In the genomic region with DNA sequence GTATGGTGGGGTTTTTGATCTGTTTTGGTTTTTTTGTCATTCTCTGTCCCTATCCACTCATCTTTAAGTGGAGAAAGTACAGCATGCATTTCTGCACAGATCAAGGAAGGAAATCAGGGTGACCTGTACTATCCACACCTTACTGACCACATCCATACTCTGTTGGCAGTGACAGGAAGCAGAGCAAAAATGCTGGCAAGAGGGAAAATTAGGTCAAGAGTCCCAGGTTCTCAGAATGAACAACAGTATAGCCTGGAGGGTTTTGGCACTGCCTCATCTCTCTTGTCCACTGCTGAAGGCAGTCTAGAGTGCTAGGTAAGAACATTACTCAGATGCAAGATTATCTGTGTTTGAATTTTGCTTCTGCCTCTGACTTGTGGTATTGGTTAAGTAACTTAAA, we compare ENCODE assay signal across 16 cellular contexts.
DNase-seq lines count a peak whose midpoint lies in the region; ATAC-seq, FAIRE-seq and TF ChIP-seq lines count a peak whose summit lies in the region.
"Had no signal": no experiment of that assay in that cellular context is flagged by ENCODE, and none has a peak within 500 bp of the region (broad histone marks: within the 10 kb centered on the region; RNA-seq: fewer than 3 reads in every experiment).

No MANE protein-coding gene starts in this region.

- no peak for TF ChIP-seq EP300 in gastroesophageal sphincter (IDR thresholded peaks at IDR 0.05)

- H3K79me2 ChIP-seq in astrocyte (ENCODE audit: insufficient read depth, low read length), result no peaks in the 10 kb centered on the region

- CTCF ChIA-PET in CD8-positive, alpha-beta T cell (lab: Charles Lee), result no interaction called here

- peak overlapping the region; percentile 15 for H3K27ac Mint-ChIP-seq in CD8-positive, alpha-beta T cell
- H3K27ac Mint-ChIP-seq in astrocyte (ENCODE audit: unreplicated experiment), result no peak overlapping the region
- H3K27ac Mint-ChIP-seq: activated T-cell treated with anti-CD3 and anti-CD28 coated beads, Interleukin-2, amount 50 U/mL, for 24 hours; stimulated activated naive CD8-positive, alpha-beta T cell treated with anti-CD3 and anti-CD28 coated beads, Interleukin-15, amount 100 ng/mL, for 72 hours had no signal

- no peaks in the 10 kb centered on the region for H3K9me3 ChIP-seq in CD8-positive, alpha-beta T cell (ENCODE audit: low read length)
- H3K9me3 ChIP-seq in astrocyte (ENCODE audit: insufficient read depth, low read depth, low read length), result no peaks in the 10 kb centered on the region
- H3K9me3 ChIP-seq in gastroesophageal sphincter, result no peaks in the 10 kb centered on the region
- H3K9me3 ChIP-seq: BLaER1, ovary, Peyer's patch had no signal

- H3K4me1 Mint-ChIP-seq in CD8-positive, alpha-beta T cell (ENCODE audit: low read depth), result peaks cover 42% of the 10 kb centered on the region
- H3K4me1 Mint-ChIP-seq in astrocyte (ENCODE audit: low read depth, unreplicated experiment), result peaks cover 4% of the 10 kb centered on the region

- no peak overlapping the region for H3K27ac ChIP-seq in CD8-positive, alpha-beta T cell (ENCODE audit: low read depth, low read length)
- H3K27ac ChIP-seq in HL-60 (replicated peaks), result 0 out of 2 replicates have a peak overlapping the region, but pooled peaks have one; percentile 18
- no peak overlapping the region for H3K27ac ChIP-seq in astrocyte (ENCODE audit: low read depth, low read length)
- H3K27ac ChIP-seq in gastroesophageal sphincter, result no peak overlapping the region
- H3K27ac ChIP-seq: BLaER1, ovary, Peyer's patch, VCaP had no signal

- no peaks in the 10 kb centered on the region for H4K20me1 ChIP-seq in astrocyte (ENCODE audit: insufficient read depth, low read length)

- intact Hi-C loops in CD8-positive, alpha-beta T cell (cut with DNase I, micrococcal nuclease), result no loop called here

- no peak overlapping the region for H3K4me2 ChIP-seq in astrocyte (ENCODE audit: low read length)
- H3K4me2 ChIP-seq: BLaER1 had no signal

- ATAC-seq in CD8-positive, alpha-beta T cell, result no peak
- no peak for ATAC-seq in gastroesophageal sphincter
- ATAC-seq in GM18867 (IDR thresholded peaks at IDR 0.05; ENCODE audit: unreplicated experiment), result no peak
- ATAC-seq: left cardiac atrium; stimulated activated naive CD8-positive, alpha-beta T cell treated with anti-CD3 and anti-CD28 coated beads, Interleukin-15, amount 100 ng/mL, for 72 hours had no signal

- no peak overlapping the region for H3K4me3 ChIP-seq in CD8-positive, alpha-beta T cell (ENCODE audit: low read depth, low read length)
- H3K4me3 ChIP-seq in HL-60 (replicated peaks; ENCODE audit: insufficient read depth, low read length) (no peak overlapping the region), astrocyte (ENCODE audit: insufficient read depth, low read depth, low read length) (no peak overlapping the region), kidney epithelial cell (ENCODE audit: low read depth, low read length) (no peak overlapping the region), gastroesophageal sphincter (no peak overlapping the region)
- H3K4me3 ChIP-seq: BLaER1, ovary, Peyer's patch had no signal

- FAIRE-seq in astrocyte (lab: Jason Lieb, UNC), result no peak

- no peak for DNase-seq in CD8-positive, alpha-beta T cell
- DNase-seq in HL-60 (ENCODE audit: low read depth in 1 of 2, low spot score in 1 of 2) (no peak), astrocyte (ENCODE audit: low read depth) (peak; percentile 34), kidney epithelial cell (ENCODE audit: low read depth) (peak; percentile 12), RPMI8226 (no peak), NCI-H2081 (lab: John Stamatoyannopoulos, UW) (no peak)
- DNase-seq: activated T-cell treated with anti-CD3 and anti-CD28 coated beads, Interleukin-2, amount 50 U/mL, for 24 hours; left cardiac atrium; ovary; Peyer's patch; stimulated activated CD4-positive, alpha-beta T cell treated with anti-CD3 and anti-CD28 coated beads, Interleukin-1b, Interleukin-23, amount 100 ng/mL, for 48 hours; stimulated activated naive CD8-positive, alpha-beta T cell treated with anti-CD3 and anti-CD28 coated beads, Interleukin-15, amount 100 ng/mL, for 72 hours had no signal

- peaks cover 4% of the 10 kb centered on the region for H3K36me3 Mint-ChIP-seq in CD8-positive, alpha-beta T cell
- no peaks in the 10 kb centered on the region for H3K36me3 Mint-ChIP-seq in astrocyte (ENCODE audit: low read depth, unreplicated experiment)

- no peak for TF ChIP-seq CTCF in CD8-positive, alpha-beta T cell (IDR thresholded peaks at IDR 0.05)
- TF ChIP-seq CTCF in HL-60 (IDR thresholded peaks at IDR 0.05; ENCODE audit: insufficient read depth, low read length), result no peak
- TF ChIP-seq CTCF in astrocyte (IDR thresholded peaks at IDR 0.05; ENCODE audit: insufficient read depth, low read depth, low read length), result no peak
- no peak for TF ChIP-seq CTCF in kidney epithelial cell (IDR thresholded peaks at IDR 0.05; ENCODE audit: insufficient read depth, low read length, poor library complexity, severe bottlenecking)
- no peak for TF ChIP-seq CTCF in gastroesophageal sphincter (IDR thresholded peaks at IDR 0.05)

- POLR2A ChIA-PET in CD8-positive, alpha-beta T cell (lab: Charles Lee), result no interaction called here

- H3K9me3 Mint-ChIP-seq in CD8-positive, alpha-beta T cell, result no peaks in the 10 kb centered on the region
- H3K9me3 Mint-ChIP-seq in astrocyte (ENCODE audit: unreplicated experiment), result no peaks in the 10 kb centered on the region
- H3K9me3 Mint-ChIP-seq: activated T-cell treated with anti-CD3 and anti-CD28 coated beads, Interleukin-2, amount 50 U/mL, for 24 hours; stimulated activated naive CD8-positive, alpha-beta T cell treated with anti-CD3 and anti-CD28 coated beads, Interleukin-15, amount 100 ng/mL, for 72 hours had no signal

- TF ChIP-seq POLR2A in gastroesophageal sphincter (IDR thresholded peaks at IDR 0.05), result no peak

- H3K27me3 ChIP-seq in CD8-positive, alpha-beta T cell (ENCODE audit: insufficient read depth, low read length), result no peaks in the 10 kb centered on the region
- H3K27me3 ChIP-seq in HL-60 (ENCODE audit: insufficient read depth, poor library complexity, severe bottlenecking), result no peaks in the 10 kb centered on the region
- H3K27me3 ChIP-seq in astrocyte (ENCODE audit: insufficient read depth, low read length), result no peaks in the 10 kb centered on the region
- no peaks in the 10 kb centered on the region for H3K27me3 ChIP-seq in kidney epithelial cell (ENCODE audit: control insufficient read depth, insufficient read depth, low read length)
- no peaks in the 10 kb centered on the region for H3K27me3 ChIP-seq in gastroesophageal sphincter
- H3K27me3 ChIP-seq: BLaER1, ovary, Peyer's patch had no signal

- H3K4me1 ChIP-seq in CD8-positive, alpha-beta T cell (ENCODE audit: insufficient read depth, low read length), result peaks cover 4% of the 10 kb centered on the region
- H3K4me1 ChIP-seq in astrocyte (ENCODE audit: insufficient read depth, low read length) (peaks cover 9% of the 10 kb centered on the region), gastroesophageal sphincter (no peaks in the 10 kb centered on the region)

- H3K9ac ChIP-seq in astrocyte (ENCODE audit: low read length), result no peak overlapping the region
- H3K9ac ChIP-seq: BLaER1 had no signal

- no peaks in the 10 kb centered on the region for H3K36me3 ChIP-seq in CD8-positive, alpha-beta T cell (ENCODE audit: insufficient read depth, low read length)
- H3K36me3 ChIP-seq in astrocyte (ENCODE audit: insufficient read depth, low read length), result no peaks in the 10 kb centered on the region
- no peaks in the 10 kb centered on the region for H3K36me3 ChIP-seq in kidney epithelial cell (ENCODE audit: control insufficient read depth, insufficient read depth, low read length)
- H3K36me3 ChIP-seq in gastroesophageal sphincter, result no peaks in the 10 kb centered on the region
- H3K36me3 ChIP-seq: BLaER1, ovary, Peyer's patch had no signal

- H3K27me3 Mint-ChIP-seq in CD8-positive, alpha-beta T cell (ENCODE audit: low read depth), result no peaks in the 10 kb centered on the region
- no peaks in the 10 kb centered on the region for H3K27me3 Mint-ChIP-seq in astrocyte (ENCODE audit: low read depth, unreplicated experiment)
- H3K27me3 Mint-ChIP-seq: activated T-cell treated with anti-CD3 and anti-CD28 coated beads, Interleukin-2, amount 50 U/mL, for 24 hours; stimulated activated naive CD8-positive, alpha-beta T cell treated with anti-CD3 and anti-CD28 coated beads, Interleukin-15, amount 100 ng/mL, for 72 hours had no signal

- H2AFZ ChIP-seq in astrocyte (ENCODE audit: low read depth, low read length), result no peak overlapping the region

- no peak overlapping the region for H3K4me3 Mint-ChIP-seq in CD8-positive, alpha-beta T cell
- no peak overlapping the region for H3K4me3 Mint-ChIP-seq in astrocyte (ENCODE audit: unreplicated experiment)
- H3K4me3 Mint-ChIP-seq: activated T-cell treated with anti-CD3 and anti-CD28 coated beads, Interleukin-2, amount 50 U/mL, for 24 hours; stimulated activated naive CD8-positive, alpha-beta T cell treated with anti-CD3 and anti-CD28 coated beads, Interleukin-15, amount 100 ng/mL, for 72 hours had no signal

Comparison
In these comparisons a context has a peak if more than half of its experiments do, and no peak if none do; other contexts are left out.
1. DNase-seq: peak in astrocyte (single experiment) and kidney epithelial cell (single experiment); none in CD8-positive, alpha-beta T cell (0 of 7), HL-60 (0 of 2), RPMI8226 (single experiment) and NCI-H2081 (0 of 2).